In the genomic region with DNA sequence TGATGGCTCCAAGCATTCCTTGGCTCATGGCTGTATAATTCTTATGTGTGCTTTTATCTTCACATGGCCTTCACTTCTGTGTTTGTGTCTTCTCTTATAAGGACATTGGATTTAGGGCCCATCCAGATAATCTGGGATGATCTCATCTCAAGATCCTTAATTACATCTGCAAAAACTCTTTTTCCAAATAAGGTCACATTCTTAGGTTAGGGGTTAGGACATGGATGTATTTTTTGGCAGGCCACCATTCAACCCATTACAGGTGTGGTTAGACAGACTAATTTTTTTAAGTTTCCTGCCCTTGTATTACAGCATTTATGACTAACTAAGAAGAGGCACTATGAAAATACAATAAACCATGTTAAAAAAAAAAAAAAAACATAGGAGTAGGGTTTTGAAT, we compare ENCODE assay signal across 29 cellular contexts.
"Had no signal": no experiment of that assay in that cellular context is flagged by ENCODE, and none has a peak within 500 bp of the region (broad histone marks: within the 10 kb centered on the region; RNA-seq: fewer than 3 reads in every experiment).

No MANE protein-coding gene starts in this region.

- FAIRE-seq: bronchial epithelial cell had no signal

- H3K36me3 Mint-ChIP-seq: activated naive CD4-positive, alpha-beta T cell treated with anti-CD3 and anti-CD28 coated beads, Interleukin-2, amount 10 ng/mL, durations not matched to agents 7 days and 5 days; activated naive CD8-positive, alpha-beta T cell treated with anti-CD3 and anti-CD28 coated beads for 36 hours had no signal

- H3K27ac ChIP-seq: body of pancreas, Peyer's patch, SJSA1 had no signal

- H3K9me3 ChIP-seq: body of pancreas, Peyer's patch, SJSA1 had no signal

- H3K36me3 ChIP-seq: Peyer's patch, SJSA1 had no signal

- DNase-seq: activated B cell treated with CpG ODN at 0.5 μM for 24 hours; activated CD4-positive, alpha-beta memory T cell treated with anti-CD3 and anti-CD28 coated beads, Interleukin-2, amount 10 ng/mL, durations not matched to agents 7 days and 5 days; activated CD4-positive, alpha-beta T cell treated with anti-CD3 and anti-CD28 coated beads, Interleukin-2, amount 50 U/mL, for 1 hour; activated gamma-delta T cell treated with Interleukin-2 at 50 U/mL for 16 hours; activated naive CD4-positive, alpha-beta T cell treated with anti-CD3 and anti-CD28 coated beads, Interleukin-2, amount 10 ng/mL, durations not matched to agents 7 days and 5 days; activated naive CD8-positive, alpha-beta T cell treated with anti-CD3 and anti-CD28 coated beads for 36 hours; activated T-cell treated with anti-CD3 and anti-CD28 coated beads for 4 hours; activated T-cell treated with anti-CD3 and anti-CD28 coated beads, Interleukin-2, amount 50 U/mL, for 72 hours; anterior cingulate cortex; body of pancreas; central memory CD4-positive, alpha-beta T cell; Kasumi-1; KBM-7; MV-4-11; NCI-H1092 treated with DMSO at 0.1 percent for 48 hours; NCI-H1417 treated with DMSO at 0.1 percent for 48 hours; NCI-H1694; NCI-H2029; NCI-H2107; NCI-H345; NCI-H510A; NCI-H526 treated with DMSO at 0.1 percent for 48 hours; Peyer's patch; SHP77; T-helper 17 cell; T-helper 9 cell had no signal

- H3K4me3 ChIP-seq: body of pancreas, Peyer's patch, SJSA1 had no signal

- H3K27me3 ChIP-seq: body of pancreas, Peyer's patch, SJSA1 had no signal

- ATAC-seq: activated T-cell treated with anti-CD3 and anti-CD28 coated beads, Interleukin-2, amount 50 U/mL, for 72 hours; body of pancreas; T-helper 17 cell had no signal

- H3K4me1 ChIP-seq: body of pancreas, Peyer's patch, SJSA1 had no signal

- H3K4me1 Mint-ChIP-seq: activated B cell treated with CpG ODN at 0.5 μM for 24 hours; activated CD4-positive, alpha-beta memory T cell treated with anti-CD3 and anti-CD28 coated beads, Interleukin-2, amount 10 ng/mL, durations not matched to agents 7 days and 5 days; activated naive CD4-positive, alpha-beta T cell treated with anti-CD3 and anti-CD28 coated beads, Interleukin-2, amount 10 ng/mL, durations not matched to agents 7 days and 5 days; activated naive CD8-positive, alpha-beta T cell treated with anti-CD3 and anti-CD28 coated beads for 36 hours; T-helper 17 cell had no signal

- H3K4me3 Mint-ChIP-seq: activated B cell treated with CpG ODN at 0.5 μM for 24 hours; activated CD4-positive, alpha-beta memory T cell treated with anti-CD3 and anti-CD28 coated beads, Interleukin-2, amount 10 ng/mL, durations not matched to agents 7 days and 5 days; activated naive CD4-positive, alpha-beta T cell treated with anti-CD3 and anti-CD28 coated beads, Interleukin-2, amount 10 ng/mL, durations not matched to agents 7 days and 5 days; activated naive CD8-positive, alpha-beta T cell treated with anti-CD3 and anti-CD28 coated beads for 36 hours; activated T-cell treated with anti-CD3 and anti-CD28 coated beads, Interleukin-2, amount 50 U/mL, for 72 hours; T-helper 17 cell had no signal

- H3K27ac Mint-ChIP-seq: activated B cell treated with CpG ODN at 0.5 μM for 24 hours; activated CD4-positive, alpha-beta memory T cell treated with anti-CD3 and anti-CD28 coated beads, Interleukin-2, amount 10 ng/mL, durations not matched to agents 7 days and 5 days; activated naive CD4-positive, alpha-beta T cell treated with anti-CD3 and anti-CD28 coated beads, Interleukin-2, amount 10 ng/mL, durations not matched to agents 7 days and 5 days; activated naive CD8-positive, alpha-beta T cell treated with anti-CD3 and anti-CD28 coated beads for 36 hours; activated T-cell treated with anti-CD3 and anti-CD28 coated beads, Interleukin-2, amount 50 U/mL, for 72 hours; activated T-helper 2 cell treated with anti-CD3 and anti-CD28 coated beads, Interferon-gamma antibody, Interleukin-2, Interleukin-4, amounts not matched to agents 10 μg/mL and 5 μg/mL and 100 μg/mL, durations not matched to agents 14 hours and 24 hours and 36 hours; T-helper 17 cell had no signal

- H3K27me3 Mint-ChIP-seq: activated B cell treated with CpG ODN at 0.5 μM for 24 hours; activated CD4-positive, alpha-beta memory T cell treated with anti-CD3 and anti-CD28 coated beads, Interleukin-2, amount 10 ng/mL, durations not matched to agents 7 days and 5 days; activated naive CD4-positive, alpha-beta T cell treated with anti-CD3 and anti-CD28 coated beads, Interleukin-2, amount 10 ng/mL, durations not matched to agents 7 days and 5 days; activated naive CD8-positive, alpha-beta T cell treated with anti-CD3 and anti-CD28 coated beads for 36 hours had no signal
